2 cellular contexts compared by ENCODE assay signal in the genomic region with DNA sequence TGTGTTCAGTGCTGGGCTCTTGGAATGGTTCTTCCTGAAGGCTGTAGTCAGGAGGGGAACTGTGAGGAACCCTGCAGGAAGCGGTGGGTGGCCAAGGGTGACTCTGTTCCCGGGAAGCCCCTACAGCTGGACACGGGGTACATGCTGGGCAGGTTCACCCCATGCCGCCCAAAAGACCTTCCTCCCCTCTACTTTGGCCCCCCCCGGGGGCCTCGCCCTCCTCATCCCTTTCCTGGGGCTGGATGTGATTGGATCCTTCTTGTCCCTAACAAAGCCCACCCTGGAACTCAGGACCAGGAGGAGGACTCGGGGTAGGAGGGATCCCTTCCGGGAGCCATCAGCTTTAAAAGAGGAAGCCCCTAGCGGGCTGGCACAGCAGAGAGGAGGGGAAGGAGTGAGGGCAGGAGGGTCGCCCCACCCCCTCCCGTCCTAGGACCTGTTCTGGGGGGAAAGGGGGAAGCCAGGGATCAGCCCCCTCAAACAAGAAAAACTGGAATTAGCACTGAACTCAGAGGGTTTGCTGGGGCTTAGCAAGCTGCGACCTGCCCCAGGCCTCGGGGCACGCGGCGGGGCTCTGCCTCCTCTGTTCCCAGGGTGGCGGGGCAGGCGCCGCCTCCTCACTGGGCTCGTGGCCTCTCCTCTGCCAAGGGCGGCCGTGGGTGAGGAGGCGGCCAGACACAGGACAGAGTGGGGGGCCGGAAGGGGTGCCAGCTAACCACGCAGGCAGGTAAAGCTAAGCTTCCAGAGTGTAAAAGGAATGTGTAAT.
A peak's percentile ranks its signal among the peaks of the same experiment; 100 is the strongest.
TF ChIP-seq lines count a peak whose summit lies in the region.

No MANE protein-coding gene starts in this region.

TF ChIP-seq in SK-N-SH, 30 proteins besides CTCF, POLR2A, EP300 and RAD21 (continued from another document):
- TF ChIP-seq FOXM1 (IDR thresholded peaks at IDR 0.05; ENCODE audit: low read depth) (no peak), RCOR1 (IDR thresholded peaks at IDR 0.05; ENCODE audit: low read length) (no peak), FOXJ3 (CRISPR knock-in tag; IDR thresholded peaks at IDR 0.05) (no peak), EZH2phosphoT487 (IDR thresholded peaks at IDR 0.05; ENCODE audit: borderline replicate concordance, low read depth) (no peak), TAF1 (IDR thresholded peaks at IDR 0.05; ENCODE audit: borderline replicate concordance, low read depth, low read length) (no peak)

TF ChIP-seq in HepG2, 621 proteins besides CTCF, POLR2A, EP300 and RAD21 (continued from another document and continues in another):
- TF ChIP-seq, protein P1, sequence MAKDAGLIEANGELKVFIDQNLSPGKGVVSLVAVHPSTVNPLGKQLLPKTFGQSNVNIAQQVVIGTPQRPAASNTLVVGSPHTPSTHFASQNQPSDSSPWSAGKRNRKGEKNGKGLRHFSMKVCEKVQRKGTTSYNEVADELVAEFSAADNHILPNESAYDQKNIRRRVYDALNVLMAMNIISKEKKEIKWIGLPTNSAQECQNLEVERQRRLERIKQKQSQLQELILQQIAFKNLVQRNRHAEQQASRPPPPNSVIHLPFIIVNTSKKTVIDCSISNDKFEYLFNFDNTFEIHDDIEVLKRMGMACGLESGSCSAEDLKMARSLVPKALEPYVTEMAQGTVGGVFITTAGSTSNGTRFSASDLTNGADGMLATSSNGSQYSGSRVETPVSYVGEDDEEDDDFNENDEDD (CRISPR knock-in tag; IDR thresholded peaks at IDR 0.05; ENCODE audit: borderline replicate concordance): peak; percentile 23; the same call in 1 of the 2 replicates
- TF ChIP-seq GABPB1 (CRISPR knock-in tag; IDR thresholded peaks at IDR 0.05) (peak; percentile 39; the same call in 1 of the 2 replicates), AGO2 (optimal IDR thresholded peaks at IDR 0.05; ENCODE audit: low read depth, low read length) (peak; percentile 94), ZNF230 (CRISPR knock-in tag; IDR thresholded peaks at IDR 0.05) (0 out of 2 replicates have a peak, but pooled peaks have one; percentile 41), KAT7 (CRISPR knock-in tag; IDR thresholded peaks at IDR 0.05; ENCODE audit: borderline replicate concordance) (0 out of 2 replicates have a peak, but pooled peaks have one; percentile 6), HMG20B (CRISPR knock-in tag; conservative IDR thresholded peaks at IDR 0.05) (no peak), ZNF746 (CRISPR knock-in tag; IDR thresholded peaks at IDR 0.05) (peak; percentile 55; the same call in 1 of the 2 replicates), TAF15 (IDR thresholded peaks at IDR 0.05; ENCODE audit: low read depth, low read length, poor library complexity, severe bottlenecking) (peak; percentile 64), HOXA3 (CRISPR knock-in tag; IDR thresholded peaks at IDR 0.05) (no peak), AGO1 (IDR thresholded peaks at IDR 0.05; ENCODE audit: low read depth, low read length, poor library complexity, severe bottlenecking) (peak; percentile 98), LCORL (IDR thresholded peaks at IDR 0.05) (no peak), LCORL (CRISPR knock-in tag; IDR thresholded peaks at IDR 0.05) (no peak), GATAD2A (CRISPR knock-in tag; IDR thresholded peaks at IDR 0.05) (0 out of 2 replicates have a peak, but pooled peaks have one; percentile 11), RBAK (CRISPR knock-in tag; IDR thresholded peaks at IDR 0.05) (no peak), RBFOX2 (IDR thresholded peaks at IDR 0.05; ENCODE audit: low read depth, low read length) (peak; percentile 80), ZBTB4 (CRISPR knock-in tag; IDR thresholded peaks at IDR 0.05; ENCODE audit: borderline replicate concordance) (0 out of 2 replicates have a peak, but pooled peaks have one; percentile 38), ZNF766 (CRISPR knock-in tag; IDR thresholded peaks at IDR 0.05; ENCODE audit: borderline replicate concordance) (0 out of 2 replicates have a peak, but pooled peaks have one; percentile 23), ZNF776 (CRISPR knock-in tag; IDR thresholded peaks at IDR 0.05) (no peak), SAFB2 (CRISPR knock-in tag; IDR thresholded peaks at IDR 0.05; ENCODE audit: borderline replicate concordance, low read depth) (0 out of 2 replicates have a peak, but pooled peaks have one; percentile 9), NR2C2 (CRISPR knock-in tag; IDR thresholded peaks at IDR 0.05; ENCODE audit: borderline replicate concordance) (peak; percentile 34; the same call in 1 of the 2 replicates), DZIP1 (CRISPR knock-in tag; IDR thresholded peaks at IDR 0.05) (no peak), ONECUT2 (CRISPR knock-in tag; IDR thresholded peaks at IDR 0.05) (no peak), POLR2G (IDR thresholded peaks at IDR 0.05; ENCODE audit: low read depth, low read length) (peak; percentile 29), ZBTB7B (CRISPR knock-in tag; IDR thresholded peaks at IDR 0.05) (0 out of 2 replicates have a peak, but pooled peaks have one; percentile 25), HNRNPL (IDR thresholded peaks at IDR 0.05; ENCODE audit: low read depth, low read length) (0 out of 2 replicates have a peak, but pooled peaks have one; percentile 60), ZC3H13 (CRISPR knock-in tag; IDR thresholded peaks at IDR 0.05) (no peak)
- TF ChIP-seq, protein P2, sequence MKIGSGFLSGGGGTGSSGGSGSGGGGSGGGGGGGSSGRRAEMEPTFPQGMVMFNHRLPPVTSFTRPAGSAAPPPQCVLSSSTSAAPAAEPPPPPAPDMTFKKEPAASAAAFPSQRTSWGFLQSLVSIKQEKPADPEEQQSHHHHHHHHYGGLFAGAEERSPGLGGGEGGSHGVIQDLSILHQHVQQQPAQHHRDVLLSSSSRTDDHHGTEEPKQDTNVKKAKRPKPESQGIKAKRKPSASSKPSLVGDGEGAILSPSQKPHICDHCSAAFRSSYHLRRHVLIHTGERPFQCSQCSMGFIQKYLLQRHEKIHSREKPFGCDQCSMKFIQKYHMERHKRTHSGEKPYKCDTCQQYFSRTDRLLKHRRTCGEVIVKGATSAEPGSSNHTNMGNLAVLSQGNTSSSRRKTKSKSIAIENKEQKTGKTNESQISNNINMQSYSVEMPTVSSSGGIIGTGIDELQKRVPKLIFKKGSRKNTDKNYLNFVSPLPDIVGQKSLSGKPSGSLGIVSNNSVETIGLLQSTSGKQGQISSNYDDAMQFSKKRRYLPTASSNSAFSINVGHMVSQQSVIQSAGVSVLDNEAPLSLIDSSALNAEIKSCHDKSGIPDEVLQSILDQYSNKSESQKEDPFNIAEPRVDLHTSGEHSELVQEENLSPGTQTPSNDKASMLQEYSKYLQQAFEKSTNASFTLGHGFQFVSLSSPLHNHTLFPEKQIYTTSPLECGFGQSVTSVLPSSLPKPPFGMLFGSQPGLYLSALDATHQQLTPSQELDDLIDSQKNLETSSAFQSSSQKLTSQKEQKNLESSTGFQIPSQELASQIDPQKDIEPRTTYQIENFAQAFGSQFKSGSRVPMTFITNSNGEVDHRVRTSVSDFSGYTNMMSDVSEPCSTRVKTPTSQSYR (CRISPR knock-in tag; IDR thresholded peaks at IDR 0.05; ENCODE audit: borderline replicate concordance): no peak
- TF ChIP-seq, protein P3, sequence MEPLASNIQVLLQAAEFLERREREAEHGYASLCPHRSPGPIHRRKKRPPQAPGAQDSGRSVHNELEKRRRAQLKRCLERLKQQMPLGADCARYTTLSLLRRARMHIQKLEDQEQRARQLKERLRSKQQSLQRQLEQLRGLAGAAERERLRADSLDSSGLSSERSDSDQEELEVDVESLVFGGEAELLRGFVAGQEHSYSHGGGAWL (CRISPR knock-in tag; IDR thresholded peaks at IDR 0.05): peak; percentile 30; the same call in 1 of the 2 replicates
- TF ChIP-seq, protein P4, sequence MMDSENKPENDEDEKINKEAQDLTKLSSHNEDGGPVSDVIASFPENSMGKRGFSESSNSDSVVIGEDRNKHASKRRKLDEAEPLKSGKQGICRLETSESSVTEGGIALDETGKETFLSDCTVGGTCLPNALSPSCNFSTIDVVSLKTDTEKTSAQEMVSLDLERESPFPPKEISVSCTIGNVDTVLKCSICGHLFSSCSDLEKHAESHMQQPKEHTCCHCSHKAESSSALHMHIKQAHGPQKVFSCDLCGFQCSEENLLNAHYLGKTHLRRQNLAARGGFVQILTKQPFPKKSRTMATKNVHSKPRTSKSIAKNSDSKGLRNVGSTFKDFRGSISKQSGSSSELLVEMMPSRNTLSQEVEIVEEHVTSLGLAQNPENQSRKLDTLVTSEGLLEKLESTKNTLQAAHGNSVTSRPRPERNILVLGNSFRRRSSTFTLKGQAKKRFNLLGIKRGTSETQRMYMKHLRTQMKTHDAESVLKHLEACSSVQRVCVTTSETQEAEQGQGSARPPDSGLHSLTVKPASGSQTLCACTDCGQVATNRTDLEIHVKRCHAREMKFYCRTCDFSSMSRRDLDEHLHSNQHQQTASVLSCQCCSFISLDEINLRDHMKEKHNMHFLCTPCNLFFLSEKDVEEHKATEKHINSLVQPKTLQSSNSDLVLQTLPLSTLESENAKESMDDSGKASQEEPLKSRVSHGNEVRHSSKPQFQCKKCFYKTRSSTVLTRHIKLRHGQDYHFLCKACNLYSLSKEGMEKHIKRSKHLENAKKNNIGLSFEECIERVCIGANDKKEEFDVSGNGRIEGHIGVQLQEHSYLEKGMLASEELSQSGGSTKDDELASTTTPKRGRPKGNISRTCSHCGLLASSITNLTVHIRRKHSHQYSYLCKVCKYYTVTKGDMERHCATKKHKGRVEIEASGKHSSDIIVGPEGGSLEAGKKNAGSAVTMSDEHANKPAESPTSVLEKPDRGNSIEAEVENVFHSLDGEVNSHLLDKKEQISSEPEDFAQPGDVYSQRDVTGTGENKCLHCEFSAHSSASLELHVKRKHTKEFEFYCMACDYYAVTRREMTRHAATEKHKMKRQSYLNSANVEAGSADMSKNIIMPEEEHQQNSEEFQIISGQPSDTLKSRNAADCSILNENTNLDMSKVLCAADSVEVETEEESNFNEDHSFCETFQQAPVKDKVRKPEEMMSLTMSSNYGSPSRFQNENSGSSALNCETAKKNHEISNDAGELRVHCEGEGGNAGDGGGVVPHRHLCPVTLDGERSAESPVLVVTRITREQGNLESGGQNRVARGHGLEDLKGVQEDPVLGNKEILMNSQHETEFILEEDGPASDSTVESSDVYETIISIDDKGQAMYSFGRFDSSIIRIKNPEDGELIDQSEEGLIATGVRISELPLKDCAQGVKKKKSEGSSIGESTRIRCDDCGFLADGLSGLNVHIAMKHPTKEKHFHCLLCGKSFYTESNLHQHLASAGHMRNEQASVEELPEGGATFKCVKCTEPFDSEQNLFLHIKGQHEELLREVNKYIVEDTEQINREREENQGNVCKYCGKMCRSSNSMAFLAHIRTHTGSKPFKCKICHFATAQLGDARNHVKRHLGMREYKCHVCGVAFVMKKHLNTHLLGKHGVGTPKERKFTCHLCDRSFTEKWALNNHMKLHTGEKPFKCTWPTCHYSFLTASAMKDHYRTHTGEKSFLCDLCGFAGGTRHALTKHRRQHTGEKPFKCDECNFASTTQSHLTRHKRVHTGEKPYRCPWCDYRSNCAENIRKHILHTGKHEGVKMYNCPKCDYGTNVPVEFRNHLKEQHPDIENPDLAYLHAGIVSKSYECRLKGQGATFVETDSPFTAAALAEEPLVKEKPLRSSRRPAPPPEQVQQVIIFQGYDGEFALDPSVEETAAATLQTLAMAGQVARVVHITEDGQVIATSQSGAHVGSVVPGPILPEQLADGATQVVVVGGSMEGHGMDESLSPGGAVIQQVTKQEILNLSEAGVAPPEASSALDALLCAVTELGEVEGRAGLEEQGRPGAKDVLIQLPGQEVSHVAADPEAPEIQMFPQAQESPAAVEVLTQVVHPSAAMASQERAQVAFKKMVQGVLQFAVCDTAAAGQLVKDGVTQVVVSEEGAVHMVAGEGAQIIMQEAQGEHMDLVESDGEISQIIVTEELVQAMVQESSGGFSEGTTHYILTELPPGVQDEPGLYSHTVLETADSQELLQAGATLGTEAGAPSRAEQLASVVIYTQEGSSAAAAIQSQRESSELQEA (CRISPR knock-in tag; IDR thresholded peaks at IDR 0.05; ENCODE audit: not compliant biosample characterization): peak; percentile 25
- TF ChIP-seq, protein P5, sequence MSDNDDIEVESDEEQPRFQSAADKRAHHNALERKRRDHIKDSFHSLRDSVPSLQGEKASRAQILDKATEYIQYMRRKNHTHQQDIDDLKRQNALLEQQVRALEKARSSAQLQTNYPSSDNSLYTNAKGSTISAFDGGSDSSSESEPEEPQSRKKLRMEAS (IDR thresholded peaks at IDR 0.05): peak; percentile 46; the same call in 1 of the 2 replicates
